ENCODE assay signal across 1 cellular context in the genomic region with DNA sequence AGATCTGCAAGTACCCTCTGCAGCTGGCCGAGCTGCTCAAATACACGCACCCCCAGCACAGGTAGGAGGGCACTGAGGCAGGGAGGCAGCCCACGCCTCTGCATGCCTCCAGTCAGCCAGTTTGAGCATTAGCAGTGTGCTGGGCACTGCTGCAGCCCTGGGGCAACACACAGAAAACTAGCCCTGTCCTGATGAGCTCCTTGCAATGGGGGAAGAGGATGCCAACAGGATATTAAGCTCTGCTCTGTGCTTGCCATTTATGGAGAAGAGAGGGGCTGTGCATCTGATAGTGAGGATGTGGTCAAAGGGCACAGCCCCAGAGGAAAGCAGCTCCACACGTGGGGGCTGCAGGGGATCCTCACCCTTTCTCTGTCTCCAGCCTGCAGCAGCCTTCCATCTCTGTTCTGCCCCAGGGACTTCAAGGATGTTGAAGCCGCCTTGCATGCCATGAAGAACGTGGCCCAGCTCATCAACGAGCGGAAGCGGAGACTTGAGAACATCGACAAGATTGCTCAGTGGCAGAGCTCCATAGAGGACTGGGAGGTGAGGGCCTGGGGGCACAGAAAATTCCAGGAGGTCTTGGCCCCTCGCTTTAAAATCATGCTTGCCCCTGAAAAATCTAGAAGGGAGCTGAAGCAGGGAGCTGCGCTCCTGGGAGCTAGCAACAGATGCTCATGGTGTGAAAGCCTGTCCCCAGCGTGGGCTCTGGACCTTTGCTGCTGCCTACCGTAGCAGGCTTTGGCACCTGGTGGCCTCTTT.
TF ChIP-seq lines count a peak whose summit lies in the region.

No MANE protein-coding gene starts in this region.

TF ChIP-seq in HepG2, 621 proteins besides CTCF, POLR2A, EP300 and RAD21 (continued from another document):
- TF ChIP-seq PHB2 (IDR thresholded peaks at IDR 0.05; ENCODE audit: partially characterized antibody) (no peak), KDM3A (CRISPR knock-in tag; IDR thresholded peaks at IDR 0.05; ENCODE audit: low read depth) (no peak), POLR2G (IDR thresholded peaks at IDR 0.05; ENCODE audit: low read depth, low read length) (no peak), XRCC5 (optimal IDR thresholded peaks at IDR 0.05; ENCODE audit: low read length) (no peak)
- TF ChIP-seq, protein P1, sequence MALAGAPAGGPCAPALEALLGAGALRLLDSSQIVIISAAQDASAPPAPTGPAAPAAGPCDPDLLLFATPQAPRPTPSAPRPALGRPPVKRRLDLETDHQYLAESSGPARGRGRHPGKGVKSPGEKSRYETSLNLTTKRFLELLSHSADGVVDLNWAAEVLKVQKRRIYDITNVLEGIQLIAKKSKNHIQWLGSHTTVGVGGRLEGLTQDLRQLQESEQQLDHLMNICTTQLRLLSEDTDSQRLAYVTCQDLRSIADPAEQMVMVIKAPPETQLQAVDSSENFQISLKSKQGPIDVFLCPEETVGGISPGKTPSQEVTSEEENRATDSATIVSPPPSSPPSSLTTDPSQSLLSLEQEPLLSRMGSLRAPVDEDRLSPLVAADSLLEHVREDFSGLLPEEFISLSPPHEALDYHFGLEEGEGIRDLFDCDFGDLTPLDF (CRISPR knock-in tag; IDR thresholded peaks at IDR 0.05) = no peak
TF ChIP-seq in HepG2: peak in this region for 0.
